ENCODE assay signal across 16 cellular contexts in the genomic region with DNA sequence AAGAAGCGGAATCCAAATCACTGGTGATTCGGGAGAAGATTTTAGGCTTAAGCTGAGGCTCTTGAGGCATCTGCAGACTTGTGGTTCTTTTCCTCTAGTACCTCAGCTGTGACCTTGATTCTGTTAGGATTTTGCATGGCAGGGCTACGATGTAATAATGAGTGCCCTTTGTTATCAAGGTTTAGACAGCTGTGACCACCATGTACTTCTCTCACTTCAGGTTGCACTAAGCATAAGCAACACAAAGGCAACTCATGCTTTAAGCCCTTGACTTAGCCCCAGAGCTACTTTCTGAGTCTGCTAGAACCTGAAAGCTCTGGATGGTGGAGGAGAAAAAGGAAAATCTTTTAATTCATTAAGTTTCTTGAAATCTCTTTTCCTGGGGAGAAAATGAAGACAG.
"Had no signal": no experiment of that assay in that cellular context is flagged by ENCODE, and none has a peak within 500 bp of the region (broad histone marks: within the 10 kb centered on the region; RNA-seq: fewer than 3 reads in every experiment).

No MANE protein-coding gene starts in this region.

- ATAC-seq: foreskin keratinocyte; left colon; mucosa of descending colon; naive thymus-derived CD8-positive, alpha-beta T cell had no signal

- H3K4me3 ChIP-seq: mucosa of descending colon, right atrium auricular region, sigmoid colon, skin epidermis, stomach, thoracic aorta, transverse colon had no signal

- H3K4me1 ChIP-seq: foreskin keratinocyte, right atrium auricular region, sigmoid colon, stomach, transverse colon had no signal

- DNase-seq: erythroblast; foreskin keratinocyte; kidney; left colon; mucosa of descending colon; naive thymus-derived CD8-positive, alpha-beta T cell; sigmoid colon; stimulated activated CD4-positive, alpha-beta T cell treated with anti-CD3 and anti-CD28 coated beads, Interleukin-2, amount 100 ng/mL, for 24 hours; stimulated activated naive CD4-positive, alpha-beta T cell; stomach; substantia nigra; transverse colon had no signal

- FAIRE-seq: endothelial cell of umbilical vein had no signal

- H3K36me3 ChIP-seq: right atrium auricular region, sigmoid colon, stomach, thoracic aorta, transverse colon had no signal

- H3K27ac ChIP-seq: foreskin keratinocyte, right atrium auricular region, sigmoid colon, skin epidermis, stomach, thoracic aorta, transverse colon had no signal

- H3K27me3 ChIP-seq: foreskin keratinocyte, right atrium auricular region, sigmoid colon, stomach, transverse colon had no signal

- H3K9me3 ChIP-seq: right atrium auricular region, stomach, thoracic aorta, transverse colon had no signal
